ENCODE assay signal across 1 cellular context in the genomic region with DNA sequence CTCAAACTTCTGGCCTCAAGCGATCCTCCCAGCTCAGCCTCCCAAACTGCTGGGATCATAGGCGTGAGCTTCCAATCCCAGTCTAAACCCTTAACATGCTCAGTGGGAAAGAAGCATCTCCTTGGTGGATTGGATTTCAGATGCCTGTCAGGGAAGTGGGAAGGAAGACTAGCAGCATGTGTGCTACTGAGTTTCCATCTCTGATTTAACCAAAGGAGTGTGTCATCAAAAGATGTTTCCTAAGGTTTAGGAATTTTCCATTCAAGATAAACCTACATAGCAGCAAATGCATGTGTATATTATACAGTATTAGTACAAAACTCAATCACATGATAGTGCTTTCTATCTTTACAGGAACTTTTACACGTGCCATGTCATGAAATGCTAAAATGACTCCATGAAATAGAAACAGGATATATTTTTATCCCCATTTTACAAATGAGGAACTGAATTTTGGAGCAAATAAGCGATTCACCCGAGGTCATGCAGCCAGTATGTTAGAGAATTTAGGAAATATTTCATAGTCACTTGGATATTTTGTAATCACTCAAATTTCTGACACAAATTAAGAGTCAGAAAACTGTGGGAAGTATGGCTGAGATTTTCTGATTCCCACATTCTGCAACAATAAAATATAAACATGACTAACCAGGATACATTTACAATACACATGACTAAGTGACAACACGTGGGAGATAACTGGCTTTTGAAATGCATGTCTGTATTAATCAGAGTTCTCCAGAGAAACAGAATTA.
A peak's percentile ranks its signal among the peaks of the same experiment; 100 is the strongest.
TF ChIP-seq lines count a peak whose summit lies in the region.

No MANE protein-coding gene starts in this region.

TF ChIP-seq in K562, 482 proteins besides CTCF, POLR2A, EP300 and RAD21 (continued from another document):
- TF ChIP-seq SPI1 (IDR thresholded peaks at IDR 0.05; ENCODE audit: borderline replicate concordance, low read depth, low read length) (0 out of 2 replicates have a peak, but pooled peaks have one; percentile 22), SIX5 (IDR thresholded peaks at IDR 0.05; ENCODE audit: borderline replicate concordance in 1 of 2, insufficient read depth in 1 of 2, low read depth in 1 of 2, low read length in 2 of 2) (no peak), NEUROD1 (IDR thresholded peaks at IDR 0.05; ENCODE audit: borderline replicate concordance, low read depth, low read length, partially characterized antibody) (no peak), EHMT2 (IDR thresholded peaks at IDR 0.05) (no peak), FOSL1 (tag; conservative IDR thresholded peaks at IDR 0.05) (peak; percentile 28; the same call in 1 of the 2 replicates), ASH1L (IDR thresholded peaks at IDR 0.05; ENCODE audit: borderline replicate concordance, low read depth, partially characterized antibody) (no peak), HNRNPL (IDR thresholded peaks at IDR 0.05; ENCODE audit: low read depth, low read length) (no peak), ZNF76 (CRISPR knock-in tag; IDR thresholded peaks at IDR 0.05; ENCODE audit: borderline replicate concordance) (no peak)
- TF ChIP-seq, protein P1, sequence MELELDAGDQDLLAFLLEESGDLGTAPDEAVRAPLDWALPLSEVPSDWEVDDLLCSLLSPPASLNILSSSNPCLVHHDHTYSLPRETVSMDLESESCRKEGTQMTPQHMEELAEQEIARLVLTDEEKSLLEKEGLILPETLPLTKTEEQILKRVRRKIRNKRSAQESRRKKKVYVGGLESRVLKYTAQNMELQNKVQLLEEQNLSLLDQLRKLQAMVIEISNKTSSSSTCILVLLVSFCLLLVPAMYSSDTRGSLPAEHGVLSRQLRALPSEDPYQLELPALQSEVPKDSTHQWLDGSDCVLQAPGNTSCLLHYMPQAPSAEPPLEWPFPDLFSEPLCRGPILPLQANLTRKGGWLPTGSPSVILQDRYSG (tag; conservative IDR thresholded peaks at IDR 0.05; ENCODE audit: low read depth) = no peak
- TF ChIP-seq, protein P2, sequence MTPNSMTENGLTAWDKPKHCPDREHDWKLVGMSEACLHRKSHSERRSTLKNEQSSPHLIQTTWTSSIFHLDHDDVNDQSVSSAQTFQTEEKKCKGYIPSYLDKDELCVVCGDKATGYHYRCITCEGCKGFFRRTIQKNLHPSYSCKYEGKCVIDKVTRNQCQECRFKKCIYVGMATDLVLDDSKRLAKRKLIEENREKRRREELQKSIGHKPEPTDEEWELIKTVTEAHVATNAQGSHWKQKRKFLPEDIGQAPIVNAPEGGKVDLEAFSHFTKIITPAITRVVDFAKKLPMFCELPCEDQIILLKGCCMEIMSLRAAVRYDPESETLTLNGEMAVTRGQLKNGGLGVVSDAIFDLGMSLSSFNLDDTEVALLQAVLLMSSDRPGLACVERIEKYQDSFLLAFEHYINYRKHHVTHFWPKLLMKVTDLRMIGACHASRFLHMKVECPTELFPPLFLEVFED (CRISPR knock-in tag; conservative IDR thresholded peaks at IDR 0.05) = no peak
